ENCODE assay signal across 23 cellular contexts in genomic region chr20:24697411-24697810, GRCh38.
"Had no signal": no experiment of that assay in that cellular context is flagged by ENCODE, and none has a peak within 500 bp of the region (broad histone marks: within the 10 kb centered on the region; RNA-seq: fewer than 3 reads in every experiment).

No MANE protein-coding gene starts in this region.

- H3K27me3 ChIP-seq: neural progenitor cell, upper lobe of left lung had no signal

- H3K4me1 ChIP-seq: neural progenitor cell had no signal

- H3K36me3 Mint-ChIP-seq: activated naive CD4-positive, alpha-beta T cell treated with anti-CD3 and anti-CD28 coated beads, Interleukin-2, amount 50 U/mL, for 24 hours; mesothelial cell of epicardium; naive thymus-derived CD8-positive, alpha-beta T cell; neural progenitor cell had no signal

- H3K4me1 Mint-ChIP-seq: activated B cell treated with CpG ODN at 0.5 μM for 24 hours; activated naive CD4-positive, alpha-beta T cell treated with anti-CD3 and anti-CD28 coated beads, Interleukin-2, amount 50 U/mL, for 24 hours; activated naive CD8-positive, alpha-beta T cell treated with anti-CD3 and anti-CD28 coated beads, Interleukin-2, amount 50 U/mL, for 24 hours; naive thymus-derived CD8-positive, alpha-beta T cell had no signal

- ATAC-seq: activated naive CD8-positive, alpha-beta T cell treated with anti-CD3 and anti-CD28 coated beads, Interleukin-2, amount 50 U/mL, for 24 hours; activated T-cell treated with anti-CD3 and anti-CD28 coated beads, Interleukin-2, amount 50 U/mL, for 4 hours; heart right ventricle; naive thymus-derived CD8-positive, alpha-beta T cell; right cardiac atrium; stimulated activated naive CD8-positive, alpha-beta T cell treated with anti-CD3 and anti-CD28 coated beads, Interleukin-15, Interleukin-2, amounts not matched to agents 100 U/mL and 50 U/mL, for 24 hours had no signal

- H3K4me3 ChIP-seq: esophagus squamous epithelium, heart right ventricle, neural progenitor cell, spleen, thoracic aorta, upper lobe of left lung had no signal

- H3K9me3 ChIP-seq: esophagus squamous epithelium, heart right ventricle, spleen, thoracic aorta, upper lobe of left lung had no signal

- H3K27me3 Mint-ChIP-seq: activated naive CD8-positive, alpha-beta T cell treated with anti-CD3 and anti-CD28 coated beads, Interleukin-2, amount 50 U/mL, for 24 hours; dendritic cell treated with granulocyte-macrophage colony-stimulating factor and Interleukin-4, amounts not matched to agents 40 ng/mL and 50 ng/mL, for 4 days had no signal

- H3K9me3 Mint-ChIP-seq: activated B cell treated with CpG ODN at 0.5 μM for 24 hours; activated naive CD4-positive, alpha-beta T cell treated with anti-CD3 and anti-CD28 coated beads, Interleukin-2, amount 50 U/mL, for 24 hours; activated naive CD8-positive, alpha-beta T cell treated with anti-CD3 and anti-CD28 coated beads, Interleukin-2, amount 50 U/mL, for 24 hours; activated T-cell treated with anti-CD3 and anti-CD28 coated beads, Interleukin-2, amount 50 U/mL, for 4 hours; activated T-helper 2 cell treated with anti-CD3 and anti-CD28 coated beads, Interferon-gamma antibody, Interleukin-2, Interleukin-4, amounts not matched to agents 10 μg/mL and 5 μg/mL and 100 μg/mL, durations not matched to agents 14 hours and 24 hours and 36 hours; dendritic cell treated with granulocyte-macrophage colony-stimulating factor and Interleukin-4, amounts not matched to agents 40 ng/mL and 50 ng/mL, for 4 days; mesothelial cell of epicardium; naive thymus-derived CD8-positive, alpha-beta T cell; T-helper 2 cell treated with Interferon-gamma antibody and Interleukin-4, amounts not matched to agents 5 μg/mL and 100 μg/mL, for 36 hours had no signal

- H3K36me3 ChIP-seq: esophagus squamous epithelium, heart right ventricle, neural progenitor cell, spleen, thoracic aorta, upper lobe of left lung had no signal

- DNase-seq: activated B cell treated with CpG ODN at 0.5 μM for 24 hours; activated CD4-positive, alpha-beta T cell treated with anti-CD3 and anti-CD28 coated beads, Interleukin-2, amount 50 U/mL, for 1 hour; activated naive CD8-positive, alpha-beta T cell treated with anti-CD3 and anti-CD28 coated beads, Interleukin-2, amount 50 U/mL, for 24 hours; activated T-cell treated with anti-CD3 and anti-CD28 coated beads, Interleukin-2, amount 50 U/mL, for 4 hours; amygdala; central memory CD4-positive, alpha-beta T cell; esophagus squamous epithelium; foreskin melanocyte; heart right ventricle; occipital lobe; right cardiac atrium; spleen; stimulated activated naive CD8-positive, alpha-beta T cell treated with anti-CD3 and anti-CD28 coated beads, Interleukin-15, Interleukin-2, amounts not matched to agents 100 U/mL and 50 U/mL, for 24 hours; T-helper 1 cell; upper lobe of left lung had no signal

- H3K27ac Mint-ChIP-seq: activated B cell treated with CpG ODN at 0.5 μM for 24 hours; activated naive CD4-positive, alpha-beta T cell treated with anti-CD3 and anti-CD28 coated beads, Interleukin-2, amount 50 U/mL, for 24 hours; activated naive CD8-positive, alpha-beta T cell treated with anti-CD3 and anti-CD28 coated beads, Interleukin-2, amount 50 U/mL, for 24 hours; activated T-helper 2 cell treated with anti-CD3 and anti-CD28 coated beads, Interferon-gamma antibody, Interleukin-2, Interleukin-4, amounts not matched to agents 10 μg/mL and 5 μg/mL and 100 μg/mL, durations not matched to agents 14 hours and 24 hours and 36 hours; dendritic cell treated with granulocyte-macrophage colony-stimulating factor and Interleukin-4, amounts not matched to agents 40 ng/mL and 50 ng/mL, for 4 days; mesothelial cell of epicardium; neural progenitor cell; T-helper 2 cell treated with Interferon-gamma antibody and Interleukin-4, amounts not matched to agents 5 μg/mL and 100 μg/mL, for 36 hours had no signal

- H3K4me3 Mint-ChIP-seq: activated B cell treated with CpG ODN at 0.5 μM for 24 hours; activated naive CD4-positive, alpha-beta T cell treated with anti-CD3 and anti-CD28 coated beads, Interleukin-2, amount 50 U/mL, for 24 hours; activated naive CD8-positive, alpha-beta T cell treated with anti-CD3 and anti-CD28 coated beads, Interleukin-2, amount 50 U/mL, for 24 hours; activated T-cell treated with anti-CD3 and anti-CD28 coated beads, Interleukin-2, amount 50 U/mL, for 4 hours; dendritic cell treated with granulocyte-macrophage colony-stimulating factor and Interleukin-4, amounts not matched to agents 40 ng/mL and 50 ng/mL, for 4 days; mesothelial cell of epicardium; naive thymus-derived CD8-positive, alpha-beta T cell; neural progenitor cell; T-helper 2 cell treated with Interferon-gamma antibody and Interleukin-4, amounts not matched to agents 5 μg/mL and 100 μg/mL, for 36 hours had no signal

- H3K27ac ChIP-seq: esophagus squamous epithelium, heart right ventricle, neural progenitor cell, spleen, thoracic aorta, upper lobe of left lung had no signal
